ENCODE assay signal across 16 cellular contexts in genomic region chr1:61174060-61174788, GRCh38.
DNase-seq lines count a peak whose midpoint lies in the region; ATAC-seq, FAIRE-seq and TF ChIP-seq lines count a peak whose summit lies in the region.
"Had no signal": no experiment of that assay in that cellular context is flagged by ENCODE, and none has a peak within 500 bp of the region (broad histone marks: within the 10 kb centered on the region; RNA-seq: fewer than 3 reads in every experiment).

No MANE protein-coding gene starts in this region.

- DNase-seq in NB4 (ENCODE audit: low read depth) = peak; percentile 2
- peak in 2 of 10 donors; percentile 47 to 84 for DNase-seq in dorsolateral prefrontal cortex
- no peak for DNase-seq in sigmoid colon
- no peak for DNase-seq in DMS114 treated with DMSO at 0.1 percent for 48 hours (lab: John Stamatoyannopoulos, UW; ENCODE audit: unreplicated experiment)
- no peak for DNase-seq in NCI-H1092 treated with DMSO at 0.1 percent for 48 hours (lab: John Stamatoyannopoulos, UW)
- no peak for DNase-seq in H54 (ENCODE audit: insufficient read length, low spot score)
- DNase-seq: activated CD8-positive, alpha-beta memory T cell treated with anti-CD3 and anti-CD28 coated beads, Interleukin-2, amount 50 U/mL, for 4 hours; activated naive CD4-positive, alpha-beta T cell treated with anti-CD3 and anti-CD28 coated beads, Interleukin-2, amount 10 ng/mL, durations not matched to agents 7 days and 5 days; foreskin melanocyte; KBM-7; NCI-H524 treated with DMSO at 0.1 percent for 48 hours; T-helper 1 cell had no signal

- WGBS in sigmoid colon, 2 donors = 95 to 96% methylated on average over 5 of the region's 5 CpGs

- intact Hi-C loops in dorsolateral prefrontal cortex (cut with DNase I) (no loop called here), sigmoid colon (cut with DNase I) (no loop called here)

- no peak overlapping the region for H3K4me3 ChIP-seq in NB4 (ENCODE audit: low read depth, low read length)
- no peak overlapping the region for H3K4me3 ChIP-seq in dorsolateral prefrontal cortex
- no peak overlapping the region for H3K4me3 ChIP-seq in sigmoid colon

- FAIRE-seq in H54 (lab: Jason Lieb, UNC) = no peak
- FAIRE-seq: urothelium cell line had no signal

- H3K36me3 ChIP-seq in sigmoid colon = no peaks in the 10 kb centered on the region
- H3K36me3 ChIP-seq: neutrophil had no signal

- no peak for TF ChIP-seq EP300 in sigmoid colon (IDR thresholded peaks at IDR 0.05)

- no peaks in the 10 kb centered on the region for H3K27me3 ChIP-seq in dorsolateral prefrontal cortex
- H3K27me3 ChIP-seq in sigmoid colon = no peaks in the 10 kb centered on the region
- H3K27me3 ChIP-seq: neutrophil had no signal

- TF ChIP-seq CTCF in NB4 (IDR thresholded peaks at IDR 0.05; ENCODE audit: low read depth, low read length) (no peak), dorsolateral prefrontal cortex (IDR thresholded peaks at IDR 0.05 in 54 of 56, conservative IDR thresholded peaks at IDR 0.05 in 2 of 56; ENCODE audit: low read depth in 1 of 56, partially characterized antibody in 56 of 56) (no peak), sigmoid colon (IDR thresholded peaks at IDR 0.05) (no peak)

- no peak for TF ChIP-seq POLR2A in NB4 (IDR thresholded peaks at IDR 0.05; ENCODE audit: extremely low read depth, insufficient read length)
- no peak for TF ChIP-seq POLR2A in sigmoid colon (IDR thresholded peaks at IDR 0.05)
- no peak for TF ChIP-seq POLR2A in H54 (IDR thresholded peaks at IDR 0.05; ENCODE audit: low read depth, low read length)

- peaks cover 0 to 88% (median 73%) of the 10 kb centered on the region in 4 donors for H3K4me1 ChIP-seq in sigmoid colon

- H3K27ac ChIP-seq in dorsolateral prefrontal cortex (peak overlapping the region in 31 of 59 donors; percentile 0 to 66 (median 34)), sigmoid colon (peak overlapping the region in 3 of 4 donors; percentile 4 to 76 (median 73))
- H3K27ac ChIP-seq: neutrophil had no signal

- no peaks in the 10 kb centered on the region for H3K9me3 ChIP-seq in sigmoid colon
- H3K9me3 ChIP-seq: neutrophil had no signal

- ATAC-seq in GM21390 (IDR thresholded peaks at IDR 0.05; ENCODE audit: unreplicated experiment) = peak; percentile 49
- ATAC-seq: activated CD4-positive, CD25-positive, alpha-beta regulatory T cell treated with anti-CD3 and anti-CD28 coated beads, Interleukin-2, amount 50 U/mL, for 24 hours had no signal
